1 cellular context compared by ENCODE assay signal in the genomic region with DNA sequence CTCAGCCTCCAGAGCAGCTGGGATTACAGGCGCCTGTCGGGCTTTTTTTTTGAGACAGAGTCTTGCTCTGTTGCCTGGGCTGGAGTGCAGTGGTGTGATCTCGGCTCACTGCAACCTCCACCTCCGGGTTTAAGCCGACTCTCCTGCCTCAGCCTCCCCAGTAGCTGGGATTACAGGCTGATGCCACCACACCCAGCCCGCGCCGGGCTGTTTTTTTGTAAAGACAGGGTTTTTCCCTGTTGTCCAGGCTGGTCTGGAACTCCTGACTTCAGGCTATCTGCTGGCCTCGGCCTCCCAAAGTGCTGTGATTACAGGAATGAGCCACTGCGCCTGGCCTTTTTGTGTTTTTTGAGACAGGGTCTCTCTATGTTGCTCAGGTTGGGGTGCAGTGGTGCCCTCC.
TF ChIP-seq lines count a peak whose summit lies in the region.

No MANE protein-coding gene starts in this region.

TF ChIP-seq in H1, 55 proteins besides CTCF, POLR2A, EP300 and RAD21:
- no peak for TF ChIP-seq YY1 (IDR thresholded peaks at IDR 0.05; ENCODE audit: low read depth, low read length)
- no peak for TF ChIP-seq CBX8 (IDR thresholded peaks at IDR 0.05; ENCODE audit: borderline replicate concordance, low read depth, low read length)
- TF ChIP-seq BRCA1 (IDR thresholded peaks at IDR 0.05; ENCODE audit: low read depth, low read length), result no peak
- TF ChIP-seq CREB1 (IDR thresholded peaks at IDR 0.05), result no peak
- TF ChIP-seq RBBP5 (IDR thresholded peaks at IDR 0.05; ENCODE audit: borderline replicate concordance, low read depth, low read length), result no peak
- no peak for TF ChIP-seq POU5F1 (IDR thresholded peaks at IDR 0.05; ENCODE audit: low read depth, low read length)
- TF ChIP-seq CEBPB (IDR thresholded peaks at IDR 0.05; ENCODE audit: low read depth, low read length), result no peak
- TF ChIP-seq, protein P1, sequence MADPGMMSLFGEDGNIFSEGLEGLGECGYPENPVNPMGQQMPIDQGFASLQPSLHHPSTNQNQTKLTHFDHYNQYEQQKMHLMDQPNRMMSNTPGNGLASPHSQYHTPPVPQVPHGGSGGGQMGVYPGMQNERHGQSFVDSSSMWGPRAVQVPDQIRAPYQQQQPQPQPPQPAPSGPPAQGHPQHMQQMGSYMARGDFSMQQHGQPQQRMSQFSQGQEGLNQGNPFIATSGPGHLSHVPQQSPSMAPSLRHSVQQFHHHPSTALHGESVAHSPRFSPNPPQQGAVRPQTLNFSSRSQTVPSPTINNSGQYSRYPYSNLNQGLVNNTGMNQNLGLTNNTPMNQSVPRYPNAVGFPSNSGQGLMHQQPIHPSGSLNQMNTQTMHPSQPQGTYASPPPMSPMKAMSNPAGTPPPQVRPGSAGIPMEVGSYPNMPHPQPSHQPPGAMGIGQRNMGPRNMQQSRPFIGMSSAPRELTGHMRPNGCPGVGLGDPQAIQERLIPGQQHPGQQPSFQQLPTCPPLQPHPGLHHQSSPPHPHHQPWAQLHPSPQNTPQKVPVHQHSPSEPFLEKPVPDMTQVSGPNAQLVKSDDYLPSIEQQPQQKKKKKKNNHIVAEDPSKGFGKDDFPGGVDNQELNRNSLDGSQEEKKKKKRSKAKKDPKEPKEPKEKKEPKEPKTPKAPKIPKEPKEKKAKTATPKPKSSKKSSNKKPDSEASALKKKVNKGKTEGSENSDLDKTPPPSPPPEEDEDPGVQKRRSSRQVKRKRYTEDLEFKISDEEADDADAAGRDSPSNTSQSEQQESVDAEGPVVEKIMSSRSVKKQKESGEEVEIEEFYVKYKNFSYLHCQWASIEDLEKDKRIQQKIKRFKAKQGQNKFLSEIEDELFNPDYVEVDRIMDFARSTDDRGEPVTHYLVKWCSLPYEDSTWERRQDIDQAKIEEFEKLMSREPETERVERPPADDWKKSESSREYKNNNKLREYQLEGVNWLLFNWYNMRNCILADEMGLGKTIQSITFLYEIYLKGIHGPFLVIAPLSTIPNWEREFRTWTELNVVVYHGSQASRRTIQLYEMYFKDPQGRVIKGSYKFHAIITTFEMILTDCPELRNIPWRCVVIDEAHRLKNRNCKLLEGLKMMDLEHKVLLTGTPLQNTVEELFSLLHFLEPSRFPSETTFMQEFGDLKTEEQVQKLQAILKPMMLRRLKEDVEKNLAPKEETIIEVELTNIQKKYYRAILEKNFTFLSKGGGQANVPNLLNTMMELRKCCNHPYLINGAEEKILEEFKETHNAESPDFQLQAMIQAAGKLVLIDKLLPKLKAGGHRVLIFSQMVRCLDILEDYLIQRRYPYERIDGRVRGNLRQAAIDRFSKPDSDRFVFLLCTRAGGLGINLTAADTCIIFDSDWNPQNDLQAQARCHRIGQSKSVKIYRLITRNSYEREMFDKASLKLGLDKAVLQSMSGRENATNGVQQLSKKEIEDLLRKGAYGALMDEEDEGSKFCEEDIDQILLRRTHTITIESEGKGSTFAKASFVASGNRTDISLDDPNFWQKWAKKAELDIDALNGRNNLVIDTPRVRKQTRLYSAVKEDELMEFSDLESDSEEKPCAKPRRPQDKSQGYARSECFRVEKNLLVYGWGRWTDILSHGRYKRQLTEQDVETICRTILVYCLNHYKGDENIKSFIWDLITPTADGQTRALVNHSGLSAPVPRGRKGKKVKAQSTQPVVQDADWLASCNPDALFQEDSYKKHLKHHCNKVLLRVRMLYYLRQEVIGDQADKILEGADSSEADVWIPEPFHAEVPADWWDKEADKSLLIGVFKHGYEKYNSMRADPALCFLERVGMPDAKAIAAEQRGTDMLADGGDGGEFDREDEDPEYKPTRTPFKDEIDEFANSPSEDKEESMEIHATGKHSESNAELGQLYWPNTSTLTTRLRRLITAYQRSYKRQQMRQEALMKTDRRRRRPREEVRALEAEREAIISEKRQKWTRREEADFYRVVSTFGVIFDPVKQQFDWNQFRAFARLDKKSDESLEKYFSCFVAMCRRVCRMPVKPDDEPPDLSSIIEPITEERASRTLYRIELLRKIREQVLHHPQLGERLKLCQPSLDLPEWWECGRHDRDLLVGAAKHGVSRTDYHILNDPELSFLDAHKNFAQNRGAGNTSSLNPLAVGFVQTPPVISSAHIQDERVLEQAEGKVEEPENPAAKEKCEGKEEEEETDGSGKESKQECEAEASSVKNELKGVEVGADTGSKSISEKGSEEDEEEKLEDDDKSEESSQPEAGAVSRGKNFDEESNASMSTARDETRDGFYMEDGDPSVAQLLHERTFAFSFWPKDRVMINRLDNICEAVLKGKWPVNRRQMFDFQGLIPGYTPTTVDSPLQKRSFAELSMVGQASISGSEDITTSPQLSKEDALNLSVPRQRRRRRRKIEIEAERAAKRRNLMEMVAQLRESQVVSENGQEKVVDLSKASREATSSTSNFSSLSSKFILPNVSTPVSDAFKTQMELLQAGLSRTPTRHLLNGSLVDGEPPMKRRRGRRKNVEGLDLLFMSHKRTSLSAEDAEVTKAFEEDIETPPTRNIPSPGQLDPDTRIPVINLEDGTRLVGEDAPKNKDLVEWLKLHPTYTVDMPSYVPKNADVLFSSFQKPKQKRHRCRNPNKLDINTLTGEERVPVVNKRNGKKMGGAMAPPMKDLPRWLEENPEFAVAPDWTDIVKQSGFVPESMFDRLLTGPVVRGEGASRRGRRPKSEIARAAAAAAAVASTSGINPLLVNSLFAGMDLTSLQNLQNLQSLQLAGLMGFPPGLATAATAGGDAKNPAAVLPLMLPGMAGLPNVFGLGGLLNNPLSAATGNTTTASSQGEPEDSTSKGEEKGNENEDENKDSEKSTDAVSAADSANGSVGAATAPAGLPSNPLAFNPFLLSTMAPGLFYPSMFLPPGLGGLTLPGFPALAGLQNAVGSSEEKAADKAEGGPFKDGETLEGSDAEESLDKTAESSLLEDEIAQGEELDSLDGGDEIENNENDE (IDR thresholded peaks at IDR 0.05; ENCODE audit: insufficient replicate concordance, low read length), result no peak
- TF ChIP-seq CTBP2 (IDR thresholded peaks at IDR 0.05; ENCODE audit: borderline replicate concordance, insufficient read depth, insufficient read length, low read length), result no peak
- TF ChIP-seq TAF1 (IDR thresholded peaks at IDR 0.05; ENCODE audit: low read depth, low read length), result no peak
- TF ChIP-seq MAFK (IDR thresholded peaks at IDR 0.05; ENCODE audit: low read depth, low read length), result no peak
- no peak for TF ChIP-seq GTF2F1 (IDR thresholded peaks at IDR 0.05; ENCODE audit: borderline replicate concordance, low read depth, low read length)
- TF ChIP-seq RFX5 (IDR thresholded peaks at IDR 0.05; ENCODE audit: borderline replicate concordance, low read depth, low read length), result no peak
- no peak for TF ChIP-seq GABPA (IDR thresholded peaks at IDR 0.05; ENCODE audit: borderline replicate concordance, insufficient read depth, low read length)
- no peak for TF ChIP-seq SIRT6 (IDR thresholded peaks at IDR 0.05; ENCODE audit: low read length)
- TF ChIP-seq RNF2 (IDR thresholded peaks at IDR 0.05; ENCODE audit: borderline replicate concordance, low read depth, low read length, missing control alignments, poor library complexity, severe bottlenecking), result no peak
